8 cellular contexts compared by ENCODE assay signal in genomic region chr1:61318319-61319125, GRCh38.
DNase-seq lines count a peak whose midpoint lies in the region; ATAC-seq lines count a peak whose summit lies in the region.

No MANE protein-coding gene starts in this region.

- intact Hi-C loops in left colon (cut with DNase I, micrococcal nuclease) = no loop called here

- DNase-seq in DMS53 treated with DMSO at 0.1 percent for 48 hours (lab: John Stamatoyannopoulos, UW; ENCODE audit: unreplicated experiment) (peak; percentile 16), amniotic epithelial cell (ENCODE audit: low read depth) (peak; percentile 60), left colon (peak in 1 of 2 donors; percentile 28), NCI-H128 (lab: John Stamatoyannopoulos, UW; ENCODE audit: unreplicated experiment) (no peak), DMS114 treated with DMSO at 0.1 percent for 48 hours (lab: John Stamatoyannopoulos, UW; ENCODE audit: unreplicated experiment) (no peak)
- no peak for DNase-seq in NK-92 treated with Interleukin-12 subunit alpha and Interleukin-12 subunit beta, amount 100 ng/mL, for 24 hours (lab: John Stamatoyannopoulos, UW)

- peak; percentile 99 for ATAC-seq in GM19328 (IDR thresholded peaks at IDR 0.05; ENCODE audit: unreplicated experiment)
- ATAC-seq in HG03159 (IDR thresholded peaks at IDR 0.05; ENCODE audit: unreplicated experiment) = peak; percentile 100
- peak; percentile 17 for ATAC-seq in left colon

Comparison
In these comparisons a context has a peak if more than half of its experiments do, and no peak if none do; other contexts are left out.
1. DNase-seq: peak in DMS53 treated with DMSO at 0.1 percent for 48 hours (single experiment) and amniotic epithelial cell (single experiment); none in NCI-H128 (single experiment), DMS114 treated with DMSO at 0.1 percent for 48 hours (single experiment) and NK-92 treated with Interleukin-12 subunit alpha and Interleukin-12 subunit beta, amount 100 ng/mL, for 24 hours (single experiment).
2. ATAC-seq: peak in every context shown above with its lines; median percentile 100 in HG03159; 99 in GM19328; 17 in left colon.